Comparison of ENCODE assay signal across 23 cellular contexts in genomic region chr10:125551247-125551646, GRCh38.
"Had no signal": no experiment of that assay in that cellular context is flagged by ENCODE, and none has a peak within 500 bp of the region (broad histone marks: within the 10 kb centered on the region; RNA-seq: fewer than 3 reads in every experiment).

No MANE protein-coding gene starts in this region.

- FAIRE-seq: astrocyte, K562, TTC549 had no signal

- H3K4me3 ChIP-seq: cardiac muscle cell, K562 had no signal

- DNase-seq: activated B cell treated with CpG ODN at 0.5 μM for 24 hours; activated CD4-positive, alpha-beta T cell treated with anti-CD3 and anti-CD28 coated beads for 1 hour; activated CD4-positive, alpha-beta T cell treated with anti-CD3 and anti-CD28 coated beads, Interleukin-2, amount 10 ng/mL, durations not matched to agents 24 days and 14 days; activated CD4-positive, alpha-beta T cell treated with anti-CD3 and anti-CD28 coated beads, Interleukin-2, amount 50 U/mL, for 48 hours; activated CD8-positive, alpha-beta memory T cell treated with anti-CD3 and anti-CD28 coated beads, Interleukin-2, amount 10 ng/mL, durations not matched to agents 7 days and 5 days; activated effector memory CD4-positive, alpha-beta T cell treated with anti-CD3 and anti-CD28 coated beads, Interleukin-2, amount 50 U/mL, for 16 hours; activated naive CD4-positive, alpha-beta T cell treated with Interleukin-2 at 50 U/mL for 16 hours; activated T-cell treated with anti-CD3 and anti-CD28 coated beads, Interleukin-2, amount 50 U/mL, for 4 hours; amygdala; Kasumi-1; NCI-H1105 treated with DMSO at 0.1 percent for 48 hours; NCI-H1436 treated with DMSO at 0.1 percent for 48 hours; NCI-H187; NCI-H2081; NCI-H446; NCI-H524; RPMI8226; T-helper 17 cell; T-helper 9 cell had no signal

- H3K36me3 ChIP-seq: cardiac muscle cell had no signal

- H3K27ac ChIP-seq: cardiac muscle cell had no signal

- H3K27me3 ChIP-seq: cardiac muscle cell had no signal
